8 cellular contexts compared by ENCODE assay signal in genomic region chr15:88546248-88547129, GRCh38. TPM values are rescaled to one million over a fixed set of nuclear protein-coding genes. Genes with fewer than 3 reads are reported as not detected.
DNase-seq lines count a peak whose midpoint lies in the region; ATAC-seq and TF ChIP-seq lines count a peak whose summit lies in the region.

Gene DET1 (minus strand): TSS chr15:88546681. CDS start chr15:88531705, 14,976 bp downstream.

- H3K4me3 Mint-ChIP-seq in CD4-positive, alpha-beta memory T cell = peak within 1 kb of the TSS; percentile 92 to 95 (median 92)

- peak; percentile 92 to 97 (median 94) for DNase-seq in CD4-positive, alpha-beta memory T cell
- DNase-seq in NCI-H748 (lab: John Stamatoyannopoulos, UW; ENCODE audit: unreplicated experiment) (peak; percentile 96), dorsolateral prefrontal cortex (peak; percentile 93 to 97 (median 96)), lower leg skin (ENCODE audit: low spot score in 2 of 2) (peak; percentile 94 to 98)
- DNase-seq in activated CD4-positive, alpha-beta T cell treated with anti-CD3 and anti-CD28 coated beads, Interleukin-2, amount 50 U/mL, for 4 hours = peak; percentile 94 to 95
- DNase-seq in stimulated activated CD4-positive, alpha-beta T cell treated with anti-CD3 and anti-CD28 coated beads, Interleukin-4, amount 100 ng/mL, for 4 hours = peak; percentile 94 to 96

- no peak for TF ChIP-seq POLR2A in lower leg skin (IDR thresholded peaks at IDR 0.05)

- H3K27me3 Mint-ChIP-seq in CD4-positive, alpha-beta memory T cell = no peaks in the 10 kb centered on the region

- peaks cover 9% of the 10 kb centered on the region for H3K4me1 ChIP-seq in CD4-positive, alpha-beta memory T cell (ENCODE audit: insufficient read depth, low read length)

- ATAC-seq in GM19397 (IDR thresholded peaks at IDR 0.05; ENCODE audit: unreplicated experiment) (peak; percentile 97), HG03565 (IDR thresholded peaks at IDR 0.05; ENCODE audit: unreplicated experiment) (peak; percentile 98)

- no peaks in the 10 kb centered on the region for H3K27me3 ChIP-seq in CD4-positive, alpha-beta memory T cell (ENCODE audit: insufficient read depth, low read length)
- H3K27me3 ChIP-seq in dorsolateral prefrontal cortex = no peaks in the 10 kb centered on the region

- peaks cover 0 to 3% (median 0%) of the 10 kb centered on the region in 8 donors for H3K9me3 Mint-ChIP-seq in CD4-positive, alpha-beta memory T cell

- CTCF ChIA-PET in CD4-positive, alpha-beta memory T cell (lab: Charles Lee; ENCODE audit: partially characterized antibody) = no interaction called here

- H3K9me3 ChIP-seq in CD4-positive, alpha-beta memory T cell (ENCODE audit: control insufficient read depth in 1 of 2, low read length in 2 of 2) = no peaks in the 10 kb centered on the region

- TF ChIP-seq CTCF in dorsolateral prefrontal cortex (IDR thresholded peaks at IDR 0.05 in 54 of 56, conservative IDR thresholded peaks at IDR 0.05 in 2 of 56; ENCODE audit: low read depth in 1 of 56, partially characterized antibody in 56 of 56) = peak; percentile 74 to 95 (median 89)
- TF ChIP-seq CTCF in lower leg skin (IDR thresholded peaks at IDR 0.05) = no peak

- peak within 1 kb of the TSS; percentile 34 to 63 for H3K4me3 ChIP-seq in CD4-positive, alpha-beta memory T cell (ENCODE audit: low read length in 2 of 2)
- H3K4me3 ChIP-seq in dorsolateral prefrontal cortex (peak within 1 kb of the TSS; percentile 43 to 97 (median 82)), lower leg skin (ENCODE audit: low read depth, poor library complexity, severe bottlenecking) (peak within 1 kb of the TSS; percentile 58)

- H3K36me3 ChIP-seq in CD4-positive, alpha-beta memory T cell (ENCODE audit: insufficient read depth, low read length) = no peaks in the 10 kb centered on the region

- peak within 1 kb of the TSS; percentile 62 for H3K27ac ChIP-seq in CD4-positive, alpha-beta memory T cell (ENCODE audit: low read depth, low read length)
- H3K27ac ChIP-seq in dorsolateral prefrontal cortex = peak within 1 kb of the TSS; percentile 63 to 98 (median 91)

- peaks cover 4 to 23% (median 8%) of the 10 kb centered on the region in 4 donors for H3K4me1 Mint-ChIP-seq in CD4-positive, alpha-beta memory T cell

- intact Hi-C loops in CD4-positive, alpha-beta memory T cell (cut with micrococcal nuclease) = loop anchor here (1.0 to 2.0 kb wide), 5 partner anchors 75 to 542 kb away; partner anchors contain the start of genes ABHD2, AEN, MRPL46 and MRPS11
- intact Hi-C loops in dorsolateral prefrontal cortex (cut with DNase I) = loop anchor here (5.0 to 10.0 kb wide), 2 partner anchors 58 to 76 kb away; partner anchors contain the start of gene AEN (in 1 of the 2)
- intact Hi-C loops in lower leg skin (cut with DNase I; ENCODE audit: low total_unique reads) = no loop called here

- POLR2A ChIA-PET in CD4-positive, alpha-beta memory T cell (lab: Charles Lee; ENCODE audit: partially characterized antibody) = no interaction called here

- peaks cover 4 to 5% of the 10 kb centered on the region in 2 donors for H3K36me3 Mint-ChIP-seq in CD4-positive, alpha-beta memory T cell

- WGBS in lower leg skin, 2 donors = 3 to 4% methylated on average over 32 to 33 of the region's 33 CpGs

- peak within 1 kb of the TSS; percentile 86 to 97 (median 97) for H3K27ac Mint-ChIP-seq in CD4-positive, alpha-beta memory T cell

RNA-seq across cellular contexts. Expression of gene DET1, which starts in this region (rescaled TPM):
- 10 to 100 TPM; 11.5 to 11.7 TPM for total RNA-seq in CD4-positive, alpha-beta memory T cell
- polyA plus RNA-seq in CD4-positive, alpha-beta memory T cell = 1 to 10 TPM; 1.1 to 3.4 TPM
- 10 to 100 TPM in 6 of 120 experiments, 1 to 10 TPM in 114; 1.8 to 11.2 (median 7.1) TPM for total RNA-seq in dorsolateral prefrontal cortex
- total RNA-seq in lower leg skin = 1 to 10 TPM; 2.5 to 7.0 (median 5.1) TPM

Comparison
In these comparisons a context has a peak if more than half of its experiments do, and no peak if none do; other contexts are left out.
1. Peak in every context shown above with its lines: DNase-seq, ATAC-seq, H3K4me3 ChIP-seq and H3K27ac ChIP-seq.
2. CTCF ChIP-seq: peak in dorsolateral prefrontal cortex (56 of 56); none in lower leg skin (0 of 3).